ENCODE assay signal across 16 cellular contexts in genomic region chr3:129389572-129389937, GRCh38. TPM values are rescaled to one million over a fixed set of nuclear protein-coding genes. Genes with fewer than 3 reads are reported as not detected.
DNase-seq lines count a peak whose midpoint lies in the region; ATAC-seq and TF ChIP-seq lines count a peak whose summit lies in the region.
"Had no signal": no experiment of that assay in that cellular context is flagged by ENCODE, and none has a peak within 500 bp of the region (broad histone marks: within the 10 kb centered on the region; RNA-seq: fewer than 3 reads in every experiment).

No MANE protein-coding gene starts in this region.

- CTCF ChIA-PET in activated CD4-positive, alpha-beta memory T cell treated with anti-CD3 and anti-CD28 coated beads, Interleukin-2, amount 10 ng/mL, durations not matched to agents 7 days and 5 days (lab: Charles Lee): interaction anchor here (1.2 kb wide), 1 partner anchor 10 kb away, joined by 4 read pairs; no protein-coding TSS in a partner anchor

- H3K4me1 Mint-ChIP-seq in activated CD4-positive, alpha-beta memory T cell treated with anti-CD3 and anti-CD28 coated beads, Interleukin-2, amount 10 ng/mL, durations not matched to agents 7 days and 5 days: no peaks in the 10 kb centered on the region
- H3K4me1 Mint-ChIP-seq: activated B cell treated with CpG ODN at 0.5 μM for 24 hours had no signal

- peaks cover 17% of the 10 kb centered on the region; the same call in 1 of the 2 replicates for H3K36me3 ChIP-seq in GM23248 (ENCODE audit: low read depth)
- peaks cover 36% of the 10 kb centered on the region for H3K36me3 ChIP-seq in SJSA1
- H3K36me3 ChIP-seq in hepatocyte (replicated peaks; ENCODE audit: insufficient read depth, low read depth): no peaks in the 10 kb centered on the region
- H3K36me3 ChIP-seq in psoas muscle (ENCODE audit: insufficient read depth in 1 of 2, low read depth in 1 of 2): peaks cover 0 to 62% of the 10 kb centered on the region in 2 donors

- TF ChIP-seq CTCF in hepatocyte (IDR thresholded peaks at IDR 0.05; ENCODE audit: poor library complexity) (no peak), psoas muscle (IDR thresholded peaks at IDR 0.05) (no peak)

- H3K4me1 ChIP-seq in GM23248 (ENCODE audit: insufficient read depth): peaks cover 16% of the 10 kb centered on the region
- H3K4me1 ChIP-seq in SJSA1 (replicated peaks): peaks cover 25% of the 10 kb centered on the region
- H3K4me1 ChIP-seq in hepatocyte (ENCODE audit: insufficient read depth): peaks cover 8% of the 10 kb centered on the region
- no peaks in the 10 kb centered on the region for H3K4me1 ChIP-seq in psoas muscle

- H3K27me3 ChIP-seq in GM23248 (replicated peaks; ENCODE audit: insufficient read depth): no peaks in the 10 kb centered on the region
- H3K27me3 ChIP-seq in SJSA1 (replicated peaks): no peaks in the 10 kb centered on the region
- H3K27me3 ChIP-seq in hepatocyte: no peaks in the 10 kb centered on the region
- no peaks in the 10 kb centered on the region for H3K27me3 ChIP-seq in psoas muscle (ENCODE audit: insufficient read depth in 3 of 3, low read length in 2 of 3)
- H3K27me3 ChIP-seq: BLaER1 had no signal

- in situ Hi-C loops in GM23248 (cut with MboI): no loop called here

- H3K36me3 Mint-ChIP-seq in activated CD4-positive, alpha-beta memory T cell treated with anti-CD3 and anti-CD28 coated beads, Interleukin-2, amount 10 ng/mL, durations not matched to agents 7 days and 5 days (ENCODE audit: low read depth): peaks cover 51% of the 10 kb centered on the region

- intact Hi-C loops in psoas muscle (cut with DNase I): loop anchor here in 1 of 2 donors (10.0 kb wide), 1 partner anchor 545 kb away; no protein-coding TSS in a partner anchor

- POLR2A ChIA-PET in activated CD4-positive, alpha-beta memory T cell treated with anti-CD3 and anti-CD28 coated beads, Interleukin-2, amount 10 ng/mL, durations not matched to agents 7 days and 5 days (lab: Charles Lee): no interaction called here

- no peak overlapping the region for H3K4me3 Mint-ChIP-seq in activated CD4-positive, alpha-beta memory T cell treated with anti-CD3 and anti-CD28 coated beads, Interleukin-2, amount 10 ng/mL, durations not matched to agents 7 days and 5 days
- H3K4me3 Mint-ChIP-seq: activated B cell treated with CpG ODN at 0.5 μM for 24 hours, type B pancreatic cell had no signal

- H3K9ac ChIP-seq in GM23248: 0 out of 2 replicates have a peak overlapping the region, but pooled peaks have one; percentile 20
- H3K9ac ChIP-seq: BLaER1 had no signal

- H3K27ac Mint-ChIP-seq in activated CD4-positive, alpha-beta memory T cell treated with anti-CD3 and anti-CD28 coated beads, Interleukin-2, amount 10 ng/mL, durations not matched to agents 7 days and 5 days: no peak overlapping the region
- H3K27ac Mint-ChIP-seq: activated B cell treated with CpG ODN at 0.5 μM for 24 hours, type B pancreatic cell had no signal

- H3K4me2 ChIP-seq in GM23248 (ENCODE audit: unreplicated experiment) (peak overlapping the region; percentile 40), hepatocyte (no peak overlapping the region)
- H3K4me2 ChIP-seq: BLaER1 had no signal

- DNase-seq in GM23248 (no peak), SJSA1 (ENCODE audit: low read depth in 1 of 2, low spot score in 2 of 2) (no peak), hepatocyte (ENCODE audit: low spot score) (no peak), psoas muscle (no peak)
- no peak for DNase-seq in activated CD4-positive, alpha-beta memory T cell treated with anti-CD3 and anti-CD28 coated beads, Interleukin-2, amount 10 ng/mL, durations not matched to agents 7 days and 5 days
- DNase-seq: activated B cell treated with CpG ODN at 0.5 μM for 24 hours; activated CD8-positive, alpha-beta memory T cell treated with anti-CD3 and anti-CD28 coated beads, Interleukin-2, amount 50 U/mL, for 4 hours; activated naive CD4-positive, alpha-beta T cell treated with anti-CD3 and anti-CD28 coated beads, Interleukin-2, amount 50 U/mL, for 16 hours; caudate nucleus; midbrain; stimulated activated CD8-positive, alpha-beta memory T cell treated with anti-CD3 and anti-CD28 coated beads, Interleukin-4, amount 100 ng/mL, for 48 hours had no signal

- H3K27me3 Mint-ChIP-seq in activated CD4-positive, alpha-beta memory T cell treated with anti-CD3 and anti-CD28 coated beads, Interleukin-2, amount 10 ng/mL, durations not matched to agents 7 days and 5 days: no peaks in the 10 kb centered on the region
- H3K27me3 Mint-ChIP-seq: activated B cell treated with CpG ODN at 0.5 μM for 24 hours, type B pancreatic cell had no signal

- peaks cover 27% of the 10 kb centered on the region for H3F3A ChIP-seq in GM23248 (ENCODE audit: insufficient read depth)

- H3K4me3 ChIP-seq in GM23248 (no peak overlapping the region), SJSA1 (no peak overlapping the region), hepatocyte (no peak overlapping the region), psoas muscle (no peak overlapping the region)
- H3K4me3 ChIP-seq: BLaER1 had no signal

- no peaks in the 10 kb centered on the region for H4K20me1 ChIP-seq in GM23248 (ENCODE audit: insufficient read depth)
- H4K20me1 ChIP-seq in hepatocyte (ENCODE audit: insufficient read depth, poor library complexity, severe bottlenecking): no peaks in the 10 kb centered on the region

- no peaks in the 10 kb centered on the region for H3K9me3 Mint-ChIP-seq in activated CD4-positive, alpha-beta memory T cell treated with anti-CD3 and anti-CD28 coated beads, Interleukin-2, amount 10 ng/mL, durations not matched to agents 7 days and 5 days
- H3K9me3 Mint-ChIP-seq: activated B cell treated with CpG ODN at 0.5 μM for 24 hours, type B pancreatic cell had no signal

- H3K9me3 ChIP-seq in GM23248 (ENCODE audit: low read depth) (no peaks in the 10 kb centered on the region), SJSA1 (replicated peaks) (no peaks in the 10 kb centered on the region), hepatocyte (ENCODE audit: low read depth) (no peaks in the 10 kb centered on the region), psoas muscle (no peaks in the 10 kb centered on the region)
- H3K9me3 ChIP-seq: BLaER1 had no signal

- 77 to 84% methylated on average over 3 of the region's 3 CpGs for WGBS in GM23248 (ENCODE audit: low coverage in 1 of 2, low lambda C conversion rate in 2 of 2, missing lambda C conversion rate in 2 of 2), 2 experiments
- 96% methylated on average over 3 of the region's 3 CpGs for WGBS in hepatocyte (ENCODE audit: low lambda C conversion rate, missing lambda C conversion rate)
- WGBS in psoas muscle, 3 donors: 61 to 76% (median 75%) methylated on average over 3 of the region's 3 CpGs

- ATAC-seq in psoas muscle (no peak), GM18873 (IDR thresholded peaks at IDR 0.05; ENCODE audit: low FRiP score, unreplicated experiment) (no peak), GM21515 (IDR thresholded peaks at IDR 0.05; ENCODE audit: unreplicated experiment) (no peak), GM19467 (IDR thresholded peaks at IDR 0.05; ENCODE audit: unreplicated experiment) (no peak)

- H3K79me2 ChIP-seq in GM23248 (ENCODE audit: insufficient read depth) (no peaks in the 10 kb centered on the region; the same call in 1 of the 2 replicates), hepatocyte (no peaks in the 10 kb centered on the region)

- H2AFZ ChIP-seq in GM23248: no peak overlapping the region
- no peak overlapping the region for H2AFZ ChIP-seq in hepatocyte

- H3K27ac ChIP-seq in GM23248 (peak overlapping the region; percentile 72), SJSA1 (peak overlapping the region; percentile 90), hepatocyte (peak overlapping the region; percentile 46), psoas muscle (peak overlapping the region; percentile 23)
- H3K27ac ChIP-seq: BLaER1 had no signal

- H3K9me2 ChIP-seq in GM23248 (ENCODE audit: insufficient read depth): no peaks in the 10 kb centered on the region
- no peaks in the 10 kb centered on the region for H3K9me2 ChIP-seq in hepatocyte (replicated peaks; ENCODE audit: insufficient read depth)

RNA-seq across cellular contexts. Expression of gene EFCAB12, which starts 38.9 kb away (rescaled TPM):
- total RNA-seq in GM23248 (2014; rRNA removed; shearing (Covaris generic)): not detected in 2 replicates
- not detected in 2 replicates for polyA plus RNA-seq in GM23248 (2016; fragmentation: Nextera tagmentation; extraction: Ambion mirVana)
- total RNA-seq in SJSA1 (2014; rRNA removed; shearing (Covaris generic)): 0.03 TPM in 1 of 2 replicates, not detected in the other
- total RNA-seq in hepatocyte: 0.20 and 0.44 TPM in 2 replicates
- polyA plus RNA-seq in hepatocyte: 0.19 and 1.5 TPM in 2 replicates
- total RNA-seq in psoas muscle: not detected
- under 1 TPM in 2 of 3 donors, not detected in 1; 0.04 to 0.30 TPM for polyA plus RNA-seq in psoas muscle
- total RNA-seq in activated CD4-positive, alpha-beta memory T cell treated with anti-CD3 and anti-CD28 coated beads, Interleukin-2, amount 10 ng/mL, durations not matched to agents 7 days and 5 days: under 1 TPM; 0.65 to 0.98 TPM

RNA-seq across cellular contexts. Expression of gene MBD4, which starts 50.2 kb away (rescaled TPM):
- 27.2 and 49.8 TPM in 2 replicates for total RNA-seq in GM23248 (2014; rRNA removed; shearing (Covaris generic))
- polyA plus RNA-seq in GM23248 (2016; fragmentation: Nextera tagmentation; extraction: Ambion mirVana) (36.2 and 36.8 TPM in 2 replicates), hepatocyte (20.8 and 22.2 TPM in 2 replicates), psoas muscle (10 to 100 TPM; 17.9 to 30.4 (median 18.1) TPM)
- 15.2 and 23.6 TPM in 2 replicates for total RNA-seq in SJSA1 (2014; rRNA removed; shearing (Covaris generic))
- total RNA-seq in hepatocyte (25.0 and 27.5 TPM in 2 replicates), psoas muscle (10 to 100 TPM; 16.0 to 23.1 (median 19.9) TPM)
- 10 to 100 TPM; 47.1 to 47.4 TPM for total RNA-seq in activated CD4-positive, alpha-beta memory T cell treated with anti-CD3 and anti-CD28 coated beads, Interleukin-2, amount 10 ng/mL, durations not matched to agents 7 days and 5 days

RNA-seq across cellular contexts. Expression of gene IFT122, which starts 50.5 kb away (rescaled TPM):
- 16.3 and 25.4 TPM in 2 replicates for total RNA-seq in GM23248 (2014; rRNA removed; shearing (Covaris generic))
- polyA plus RNA-seq in GM23248 (2016; fragmentation: Nextera tagmentation; extraction: Ambion mirVana) (13.5 and 16.1 TPM in 2 replicates), hepatocyte (11.4 and 15.6 TPM in 2 replicates), psoas muscle (1 to 10 TPM; 2.3 to 4.3 (median 3.2) TPM)
- total RNA-seq in SJSA1 (2014; rRNA removed; shearing (Covaris generic)): 13.3 and 14.4 TPM in 2 replicates
- total RNA-seq in hepatocyte (14.6 and 17.3 TPM in 2 replicates), psoas muscle (1 to 10 TPM; 4.5 to 7.3 (median 5.7) TPM)
- 10 to 100 TPM; 22.6 to 22.8 TPM for total RNA-seq in activated CD4-positive, alpha-beta memory T cell treated with anti-CD3 and anti-CD28 coated beads, Interleukin-2, amount 10 ng/mL, durations not matched to agents 7 days and 5 days

Comparison
In these comparisons a context has a peak if more than half of its experiments do, and no peak if none do; other contexts are left out.
1. H3K27ac ChIP-seq: peak in every context shown above with its lines; median percentile 90 in SJSA1; 72 in GM23248; 46 in hepatocyte; 23 in psoas muscle.